Comparison of ENCODE assay signal across 9 cellular contexts in the genomic region with DNA sequence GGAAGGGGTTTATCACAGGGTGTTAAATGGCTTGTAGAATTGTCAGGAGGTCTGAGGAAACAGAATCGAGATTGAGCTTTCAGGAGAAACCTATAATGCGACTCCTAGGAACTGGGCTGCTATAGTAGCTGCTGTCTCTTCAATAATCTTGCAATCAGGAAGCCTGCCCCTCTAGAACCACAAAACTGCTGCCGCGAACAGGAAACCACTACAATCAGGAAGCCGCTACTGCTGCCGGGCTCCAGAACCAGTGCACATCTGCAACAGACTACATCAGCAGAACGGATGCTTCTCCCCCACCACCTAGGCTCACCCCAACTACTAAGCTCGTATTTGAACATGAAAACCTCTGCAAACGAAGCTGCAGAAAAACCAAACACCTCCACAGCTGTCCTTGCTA. TPM values are rescaled to one million over a fixed set of nuclear protein-coding genes. Genes with fewer than 3 reads are reported as not detected.
DNase-seq lines count a peak whose midpoint lies in the region; TF ChIP-seq lines count a peak whose summit lies in the region.
"Had no signal": no experiment of that assay in that cellular context is flagged by ENCODE, and none has a peak within 500 bp of the region (broad histone marks: within the 10 kb centered on the region; RNA-seq: fewer than 3 reads in every experiment).

No MANE protein-coding gene starts in this region.

- H3K36me3 ChIP-seq in spleen (peaks cover 0 to 26% (median 1%) of the 10 kb centered on the region in 6 donors), H7 (replicated peaks; ENCODE audit: control insufficient read depth, insufficient read depth, low read length) (no peaks in the 10 kb centered on the region)

- H3K4me1 ChIP-seq in spleen: peaks cover 43 to 97% (median 63%) of the 10 kb centered on the region in 6 donors

- no peaks in the 10 kb centered on the region for H3K9me3 ChIP-seq in spleen

- in situ Hi-C loops in ACHN (cut with HindIII; ENCODE audit: low pct_ligation_motif_present, low pct_unique_long_range_greater_than_20kb, low sequenced_read_pairs): no loop called here

- H3K27me3 Mint-ChIP-seq in activated naive CD4-positive, alpha-beta T cell treated with anti-CD3 and anti-CD28 coated beads, Interleukin-2, amount 10 ng/mL, durations not matched to agents 7 days and 5 days: no peaks in the 10 kb centered on the region

- H3K36me3 Mint-ChIP-seq in activated naive CD4-positive, alpha-beta T cell treated with anti-CD3 and anti-CD28 coated beads, Interleukin-2, amount 10 ng/mL, durations not matched to agents 7 days and 5 days: peaks cover 26% of the 10 kb centered on the region

- no peak overlapping the region for H3K27ac Mint-ChIP-seq in activated naive CD4-positive, alpha-beta T cell treated with anti-CD3 and anti-CD28 coated beads, Interleukin-2, amount 10 ng/mL, durations not matched to agents 7 days and 5 days

- H3K27ac ChIP-seq in spleen: peak overlapping the region in 7 of 8 donors; percentile 45 to 83 (median 69)

- no peaks in the 10 kb centered on the region for H3K27me3 ChIP-seq in spleen (replicated peaks in 1 of 7)
- no peaks in the 10 kb centered on the region for H3K27me3 ChIP-seq in H7 (ENCODE audit: control insufficient read depth, insufficient read depth, low read length)

- CTCF ChIA-PET in activated naive CD4-positive, alpha-beta T cell treated with anti-CD3 and anti-CD28 coated beads, Interleukin-2, amount 10 ng/mL, durations not matched to agents 7 days and 5 days (lab: Charles Lee): interaction anchor here (1.0 to 4.1 kb wide), 10 partner anchors 9 to 245 kb away, joined by 3 to 26 read pairs (median 7); a partner anchor contains a TSS

- no peaks in the 10 kb centered on the region for H3K4me1 Mint-ChIP-seq in activated naive CD4-positive, alpha-beta T cell treated with anti-CD3 and anti-CD28 coated beads, Interleukin-2, amount 10 ng/mL, durations not matched to agents 7 days and 5 days

- TF ChIP-seq CTCF in spleen (IDR thresholded peaks at IDR 0.05 in 8 of 11, conservative IDR thresholded peaks at IDR 0.05 in 3 of 11): peak in 1 of 11 experiments; percentile 15

- H3K9me3 Mint-ChIP-seq in activated naive CD4-positive, alpha-beta T cell treated with anti-CD3 and anti-CD28 coated beads, Interleukin-2, amount 10 ng/mL, durations not matched to agents 7 days and 5 days: peaks cover 43% of the 10 kb centered on the region

- WGBS in spleen, 5 donors: 4 to 34% (median 10%) methylated on average over 9 of the region's 9 CpGs

- H3K4me3 ChIP-seq in spleen (peak overlapping the region in 1 of 8 donors; percentile 15), H7 (ENCODE audit: insufficient read depth, low read depth, low read length) (no peak overlapping the region)

- TF ChIP-seq POLR2A in spleen (IDR thresholded peaks at IDR 0.05): no peak

- DNase-seq in stimulated activated CD4-positive, alpha-beta T cell treated with anti-CD3 and anti-CD28 coated beads, Interleukin-12 subunit alpha, Interleukin-12 subunit beta, amount 100 ng/mL, for 24 hours (ENCODE audit: low read depth in 2 of 2): peak; percentile 39 to 47
- DNase-seq in stimulated activated CD4-positive, alpha-beta T cell treated with anti-CD3 and anti-CD28 coated beads, Interleukin-2, amount 100 ng/mL, for 48 hours: no peak
- peak; percentile 22 for DNase-seq in SIG-M5 (lab: John Stamatoyannopoulos, UW)
- DNase-seq in activated naive CD4-positive, alpha-beta T cell treated with anti-CD3 and anti-CD28 coated beads, Interleukin-2, amount 10 ng/mL, durations not matched to agents 7 days and 5 days: peak; percentile 92
- peak; percentile 93 for DNase-seq in spleen
- DNase-seq in H7: no peak
- DNase-seq in ACHN: no peak
- no peak for DNase-seq in NCI-H774 (lab: John Stamatoyannopoulos, UW)

- intact Hi-C loops in spleen (cut with DNase I; ENCODE audit: low total_unique reads): no loop called here

- H3K4me3 Mint-ChIP-seq in activated naive CD4-positive, alpha-beta T cell treated with anti-CD3 and anti-CD28 coated beads, Interleukin-2, amount 10 ng/mL, durations not matched to agents 7 days and 5 days: no peak overlapping the region

RNA-seq across cellular contexts. Expression of a gene that starts 31.6 kb away (rescaled TPM):
- 10 to 100 TPM in 5 of 7 donors, 1 to 10 TPM in 2; 7.1 to 42.7 (median 19.2) TPM for total RNA-seq in spleen
- polyA plus RNA-seq in spleen: 10 to 100 TPM in 2 of 3 donors, 1 to 10 TPM in 1; 4.8 to 16.0 (median 10.2) TPM
- total RNA-seq in H7 (2014; rRNA removed; shearing (Covaris generic)): not detected in 2 replicates
- total RNA-seq: SK-MEL-5 had no signal

Comparison
In these comparisons a context has a peak if more than half of its experiments do, and no peak if none do; other contexts are left out.
1. DNase-seq: peak in stimulated activated CD4-positive, alpha-beta T cell treated with anti-CD3 and anti-CD28 coated beads, Interleukin-12 subunit alpha, Interleukin-12 subunit beta, amount 100 ng/mL, for 24 hours (2 of 2), SIG-M5 (single experiment), activated naive CD4-positive, alpha-beta T cell treated with anti-CD3 and anti-CD28 coated beads, Interleukin-2, amount 10 ng/mL, durations not matched to agents 7 days and 5 days (single experiment) and spleen (single experiment); none in stimulated activated CD4-positive, alpha-beta T cell treated with anti-CD3 and anti-CD28 coated beads, Interleukin-2, amount 100 ng/mL, for 48 hours (0 of 2), H7 (single experiment), ACHN (single experiment) and NCI-H774 (single experiment).